ENCODE assay signal across 1 cellular context in the genomic region with DNA sequence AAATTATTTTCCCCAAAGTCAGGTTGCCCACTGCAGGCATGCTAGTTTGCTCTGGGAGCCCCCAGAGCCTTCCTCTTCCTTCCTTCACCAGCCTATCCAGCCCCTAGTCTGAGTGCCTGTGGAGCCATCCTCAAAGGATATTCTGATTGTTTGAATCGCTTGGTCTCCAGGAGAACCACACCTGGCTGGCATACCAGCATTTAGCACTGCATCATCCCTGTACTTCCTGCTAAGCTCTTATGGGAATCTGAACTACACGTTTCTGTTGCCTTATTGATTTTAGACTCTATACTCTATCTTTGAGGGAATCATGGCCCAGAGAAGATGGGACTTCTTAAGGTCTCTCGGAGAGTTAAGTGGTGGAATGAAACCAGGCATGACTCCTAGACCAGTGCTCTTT.
TF ChIP-seq lines count a peak whose summit lies in the region.

No MANE protein-coding gene starts in this region.

TF ChIP-seq in GM23338, 12 proteins besides CTCF, POLR2A, EP300 and RAD21:
- TF ChIP-seq POLR2AphosphoS5 (IDR thresholded peaks at IDR 0.05; ENCODE audit: low read depth) (no peak), EZH2phosphoT487 (IDR thresholded peaks at IDR 0.05; ENCODE audit: unreplicated experiment) (no peak), ZNF114 (CRISPR knock-in tag; IDR thresholded peaks at IDR 0.05) (no peak), STAT1 (IDR thresholded peaks at IDR 0.05; ENCODE audit: unreplicated experiment) (no peak)
- TF ChIP-seq, protein P1, sequence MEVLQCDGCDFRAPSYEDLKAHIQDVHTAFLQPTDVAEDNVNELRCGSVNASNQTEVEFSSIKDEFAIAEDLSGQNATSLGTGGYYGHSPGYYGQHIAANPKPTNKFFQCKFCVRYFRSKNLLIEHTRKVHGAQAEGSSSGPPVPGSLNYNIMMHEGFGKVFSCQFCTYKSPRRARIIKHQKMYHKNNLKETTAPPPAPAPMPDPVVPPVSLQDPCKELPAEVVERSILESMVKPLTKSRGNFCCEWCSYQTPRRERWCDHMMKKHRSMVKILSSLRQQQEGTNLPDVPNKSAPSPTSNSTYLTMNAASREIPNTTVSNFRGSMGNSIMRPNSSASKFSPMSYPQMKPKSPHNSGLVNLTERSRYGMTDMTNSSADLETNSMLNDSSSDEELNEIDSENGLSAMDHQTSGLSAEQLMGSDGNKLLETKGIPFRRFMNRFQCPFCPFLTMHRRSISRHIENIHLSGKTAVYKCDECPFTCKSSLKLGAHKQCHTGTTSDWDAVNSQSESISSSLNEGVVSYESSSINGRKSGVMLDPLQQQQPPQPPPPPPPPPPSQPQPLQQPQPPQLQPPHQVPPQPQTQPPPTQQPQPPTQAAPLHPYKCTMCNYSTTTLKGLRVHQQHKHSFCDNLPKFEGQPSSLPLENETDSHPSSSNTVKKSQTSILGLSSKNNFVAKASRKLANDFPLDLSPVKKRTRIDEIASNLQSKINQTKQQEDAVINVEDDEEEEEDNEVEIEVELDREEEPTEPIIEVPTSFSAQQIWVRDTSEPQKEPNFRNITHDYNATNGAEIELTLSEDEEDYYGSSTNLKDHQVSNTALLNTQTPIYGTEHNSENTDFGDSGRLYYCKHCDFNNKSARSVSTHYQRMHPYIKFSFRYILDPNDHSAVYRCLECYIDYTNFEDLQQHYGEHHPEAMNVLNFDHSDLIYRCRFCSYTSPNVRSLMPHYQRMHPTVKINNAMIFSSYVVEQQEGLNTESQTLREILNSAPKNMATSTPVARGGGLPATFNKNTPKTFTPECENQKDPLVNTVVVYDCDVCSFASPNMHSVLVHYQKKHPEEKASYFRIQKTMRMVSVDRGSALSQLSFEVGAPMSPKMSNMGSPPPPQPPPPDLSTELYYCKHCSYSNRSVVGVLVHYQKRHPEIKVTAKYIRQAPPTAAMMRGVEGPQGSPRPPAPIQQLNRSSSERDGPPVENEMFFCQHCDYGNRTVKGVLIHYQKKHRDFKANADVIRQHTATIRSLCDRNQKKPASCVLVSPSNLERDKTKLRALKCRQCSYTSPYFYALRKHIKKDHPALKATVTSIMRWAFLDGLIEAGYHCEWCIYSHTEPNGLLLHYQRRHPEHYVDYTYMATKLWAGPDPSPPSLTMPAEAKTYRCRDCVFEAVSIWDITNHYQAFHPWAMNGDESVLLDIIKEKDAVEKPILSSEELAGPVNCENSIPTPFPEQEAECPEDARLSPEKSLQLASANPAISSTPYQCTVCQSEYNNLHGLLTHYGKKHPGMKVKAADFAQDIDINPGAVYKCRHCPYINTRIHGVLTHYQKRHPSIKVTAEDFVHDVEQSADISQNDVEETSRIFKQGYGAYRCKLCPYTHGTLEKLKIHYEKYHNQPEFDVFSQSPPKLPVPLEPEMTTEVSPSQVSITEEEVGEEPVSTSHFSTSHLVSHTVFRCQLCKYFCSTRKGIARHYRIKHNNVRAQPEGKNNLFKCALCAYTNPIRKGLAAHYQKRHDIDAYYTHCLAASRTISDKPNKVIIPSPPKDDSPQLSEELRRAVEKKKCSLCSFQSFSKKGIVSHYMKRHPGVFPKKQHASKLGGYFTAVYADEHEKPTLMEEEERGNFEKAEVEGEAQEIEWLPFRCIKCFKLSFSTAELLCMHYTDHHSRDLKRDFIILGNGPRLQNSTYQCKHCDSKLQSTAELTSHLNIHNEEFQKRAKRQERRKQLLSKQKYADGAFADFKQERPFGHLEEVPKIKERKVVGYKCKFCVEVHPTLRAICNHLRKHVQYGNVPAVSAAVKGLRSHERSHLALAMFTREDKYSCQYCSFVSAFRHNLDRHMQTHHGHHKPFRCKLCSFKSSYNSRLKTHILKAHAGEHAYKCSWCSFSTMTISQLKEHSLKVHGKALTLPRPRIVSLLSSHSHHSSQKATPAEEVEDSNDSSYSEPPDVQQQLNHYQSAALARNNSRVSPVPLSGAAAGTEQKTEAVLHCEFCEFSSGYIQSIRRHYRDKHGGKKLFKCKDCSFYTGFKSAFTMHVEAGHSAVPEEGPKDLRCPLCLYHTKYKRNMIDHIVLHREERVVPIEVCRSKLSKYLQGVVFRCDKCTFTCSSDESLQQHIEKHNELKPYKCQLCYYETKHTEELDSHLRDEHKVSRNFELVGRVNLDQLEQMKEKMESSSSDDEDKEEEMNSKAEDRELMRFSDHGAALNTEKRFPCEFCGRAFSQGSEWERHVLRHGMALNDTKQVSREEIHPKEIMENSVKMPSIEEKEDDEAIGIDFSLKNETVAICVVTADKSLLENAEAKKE (CRISPR knock-in tag; IDR thresholded peaks at IDR 0.05), result no peak
TF ChIP-seq in GM23338: peak in this region for 0.
